ENCODE assay signal across 2 cellular contexts in the genomic region with DNA sequence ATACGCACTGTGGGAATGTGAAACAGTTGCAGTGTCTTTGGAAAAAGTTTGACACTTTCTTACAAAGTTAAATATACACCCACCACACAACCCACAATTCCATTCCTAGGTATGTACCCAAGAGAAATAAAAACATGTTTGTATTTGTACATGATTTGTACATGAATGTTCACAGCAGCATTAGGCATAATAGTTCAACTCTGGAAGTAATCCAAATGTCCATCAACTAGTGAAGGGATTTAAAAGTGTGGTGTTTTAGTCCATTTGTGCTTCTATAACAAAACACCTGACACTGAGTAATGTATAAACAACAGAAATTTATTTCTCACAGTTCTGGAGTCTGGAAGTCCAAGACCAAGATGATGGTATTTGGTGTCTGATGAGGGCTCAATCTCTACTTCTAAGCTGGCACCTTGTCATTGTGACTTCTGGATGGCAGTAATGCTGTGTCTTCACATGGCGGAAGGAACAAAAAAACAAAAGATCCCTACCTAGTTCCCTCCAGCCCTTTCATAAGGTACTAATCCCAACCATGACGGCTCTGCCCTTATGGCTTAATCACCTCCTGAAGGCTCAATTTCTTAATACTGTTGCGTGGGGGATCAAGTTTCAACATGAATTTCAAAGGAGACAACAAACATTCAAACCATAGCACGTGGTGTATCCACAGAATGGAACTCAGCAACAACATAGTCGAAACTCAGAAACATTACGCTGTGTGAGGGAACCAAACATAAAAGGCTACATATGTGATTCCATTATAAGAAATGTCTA.
TF ChIP-seq lines count a peak whose summit lies in the region.

No MANE protein-coding gene starts in this region.

TF ChIP-seq in A549, 52 proteins besides CTCF, POLR2A, EP300 and RAD21:
- TF ChIP-seq, protein P1, sequence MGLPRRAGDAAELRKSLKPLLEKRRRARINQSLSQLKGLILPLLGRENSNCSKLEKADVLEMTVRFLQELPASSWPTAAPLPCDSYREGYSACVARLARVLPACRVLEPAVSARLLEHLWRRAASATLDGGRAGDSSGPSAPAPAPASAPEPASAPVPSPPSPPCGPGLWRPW (IDR thresholded peaks at IDR 0.05), result no peak
- TF ChIP-seq FOSB (CRISPR knock-in tag; IDR thresholded peaks at IDR 0.05), result no peak
- no peak for TF ChIP-seq POLR2AphosphoS2 (conservative IDR thresholded peaks at IDR 0.05; ENCODE audit: low read length)
- no peak for TF ChIP-seq NR3C1 (IDR thresholded peaks at IDR 0.05)
- TF ChIP-seq PHF8 (IDR thresholded peaks at IDR 0.05; ENCODE audit: borderline replicate concordance, low read depth), result no peak
- no peak for TF ChIP-seq ZNF302 (CRISPR knock-in tag; IDR thresholded peaks at IDR 0.05)
- TF ChIP-seq TP53 (CRISPR knock-in tag; IDR thresholded peaks at IDR 0.05), result no peak
- no peak for TF ChIP-seq CBX2 (IDR thresholded peaks at IDR 0.05; ENCODE audit: borderline replicate concordance, low read depth)
- no peak for TF ChIP-seq HEYL (CRISPR knock-in tag; IDR thresholded peaks at IDR 0.05)
- TF ChIP-seq JUNB (IDR thresholded peaks at IDR 0.05), result no peak
- TF ChIP-seq CHD4 (IDR thresholded peaks at IDR 0.05; ENCODE audit: borderline replicate concordance), result no peak
- TF ChIP-seq, protein P2, sequence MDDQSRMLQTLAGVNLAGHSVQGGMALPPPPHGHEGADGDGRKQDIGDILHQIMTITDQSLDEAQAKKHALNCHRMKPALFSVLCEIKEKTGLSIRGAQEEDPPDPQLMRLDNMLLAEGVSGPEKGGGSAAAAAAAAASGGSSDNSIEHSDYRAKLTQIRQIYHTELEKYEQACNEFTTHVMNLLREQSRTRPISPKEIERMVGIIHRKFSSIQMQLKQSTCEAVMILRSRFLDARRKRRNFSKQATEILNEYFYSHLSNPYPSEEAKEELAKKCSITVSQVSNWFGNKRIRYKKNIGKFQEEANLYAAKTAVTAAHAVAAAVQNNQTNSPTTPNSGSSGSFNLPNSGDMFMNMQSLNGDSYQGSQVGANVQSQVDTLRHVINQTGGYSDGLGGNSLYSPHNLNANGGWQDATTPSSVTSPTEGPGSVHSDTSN (IDR thresholded peaks at IDR 0.05), result no peak
- no peak for TF ChIP-seq RCOR1 (IDR thresholded peaks at IDR 0.05; ENCODE audit: low read depth, low read length)
- TF ChIP-seq, protein P3, sequence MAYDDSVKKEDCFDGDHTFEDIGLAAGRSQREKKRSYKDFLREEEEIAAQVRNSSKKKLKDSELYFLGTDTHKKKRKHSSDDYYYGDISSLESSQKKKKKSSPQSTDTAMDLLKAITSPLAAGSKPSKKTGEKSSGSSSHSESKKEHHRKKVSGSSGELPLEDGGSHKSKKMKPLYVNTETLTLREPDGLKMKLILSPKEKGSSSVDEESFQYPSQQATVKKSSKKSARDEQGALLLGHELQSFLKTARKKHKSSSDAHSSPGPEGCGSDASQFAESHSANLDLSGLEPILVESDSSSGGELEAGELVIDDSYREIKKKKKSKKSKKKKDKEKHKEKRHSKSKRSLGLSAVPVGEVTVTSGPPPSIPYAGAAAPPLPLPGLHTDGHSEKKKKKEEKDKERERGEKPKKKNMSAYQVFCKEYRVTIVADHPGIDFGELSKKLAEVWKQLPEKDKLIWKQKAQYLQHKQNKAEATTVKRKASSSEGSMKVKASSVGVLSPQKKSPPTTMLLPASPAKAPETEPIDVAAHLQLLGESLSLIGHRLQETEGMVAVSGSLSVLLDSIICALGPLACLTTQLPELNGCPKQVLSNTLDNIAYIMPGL (CRISPR knock-in tag; IDR thresholded peaks at IDR 0.05; ENCODE audit: borderline replicate concordance), result no peak

TF ChIP-seq in K562, 482 proteins besides CTCF, POLR2A, EP300 and RAD21 (continued from another document):
- TF ChIP-seq, protein P4, sequence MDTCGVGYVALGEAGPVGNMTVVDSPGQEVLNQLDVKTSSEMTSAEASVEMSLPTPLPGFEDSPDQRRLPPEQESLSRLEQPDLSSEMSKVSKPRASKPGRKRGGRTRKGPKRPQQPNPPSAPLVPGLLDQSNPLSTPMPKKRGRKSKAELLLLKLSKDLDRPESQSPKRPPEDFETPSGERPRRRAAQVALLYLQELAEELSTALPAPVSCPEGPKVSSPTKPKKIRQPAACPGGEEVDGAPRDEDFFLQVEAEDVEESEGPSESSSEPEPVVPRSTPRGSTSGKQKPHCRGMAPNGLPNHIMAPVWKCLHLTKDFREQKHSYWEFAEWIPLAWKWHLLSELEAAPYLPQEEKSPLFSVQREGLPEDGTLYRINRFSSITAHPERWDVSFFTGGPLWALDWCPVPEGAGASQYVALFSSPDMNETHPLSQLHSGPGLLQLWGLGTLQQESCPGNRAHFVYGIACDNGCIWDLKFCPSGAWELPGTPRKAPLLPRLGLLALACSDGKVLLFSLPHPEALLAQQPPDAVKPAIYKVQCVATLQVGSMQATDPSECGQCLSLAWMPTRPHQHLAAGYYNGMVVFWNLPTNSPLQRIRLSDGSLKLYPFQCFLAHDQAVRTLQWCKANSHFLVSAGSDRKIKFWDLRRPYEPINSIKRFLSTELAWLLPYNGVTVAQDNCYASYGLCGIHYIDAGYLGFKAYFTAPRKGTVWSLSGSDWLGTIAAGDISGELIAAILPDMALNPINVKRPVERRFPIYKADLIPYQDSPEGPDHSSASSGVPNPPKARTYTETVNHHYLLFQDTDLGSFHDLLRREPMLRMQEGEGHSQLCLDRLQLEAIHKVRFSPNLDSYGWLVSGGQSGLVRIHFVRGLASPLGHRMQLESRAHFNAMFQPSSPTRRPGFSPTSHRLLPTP (IDR thresholded peaks at IDR 0.05; ENCODE audit: borderline replicate concordance, extremely low read depth, insufficient read length), result no peak
- no peak for TF ChIP-seq FOS (IDR thresholded peaks at IDR 0.05; ENCODE audit: extremely low read depth, insufficient read length)
- TF ChIP-seq ZFP1 (CRISPR knock-in tag; IDR thresholded peaks at IDR 0.05), result no peak
